16 cellular contexts compared by ENCODE assay signal in genomic region chr7:43138710-43139601, GRCh38. TPM values are rescaled to one million over a fixed set of nuclear protein-coding genes. Genes with fewer than 3 reads are reported as not detected.
DNase-seq lines count a peak whose midpoint lies in the region; TF ChIP-seq lines count a peak whose summit lies in the region.
"Had no signal": no experiment of that assay in that cellular context is flagged by ENCODE, and none has a peak within 500 bp of the region (broad histone marks: within the 10 kb centered on the region; RNA-seq: fewer than 3 reads in every experiment).

No MANE protein-coding gene starts in this region.

- no peak overlapping the region for H2BK12ac ChIP-seq in trophoblast cell (ENCODE audit: low read length)

- H3K9ac ChIP-seq in trophoblast cell (ENCODE audit: low read length): no peak overlapping the region

- H3K4me3 ChIP-seq in HEK293 (ENCODE audit: low read depth, low read length) (no peak overlapping the region), astrocyte of the spinal cord (ENCODE audit: low read depth, low read length) (no peak overlapping the region), trophoblast cell (ENCODE audit: low read depth, low read length) (no peak overlapping the region)
- H3K4me3 ChIP-seq: adrenal gland had no signal

- H2AFZ ChIP-seq in trophoblast cell (ENCODE audit: insufficient read depth, low read length, poor library complexity): no peak overlapping the region

- H4K12ac ChIP-seq in trophoblast cell (ENCODE audit: low read depth, low read length): no peak overlapping the region

- H3K18ac ChIP-seq in trophoblast cell (ENCODE audit: low read length): no peak overlapping the region

- H2BK120ac ChIP-seq in trophoblast cell (ENCODE audit: insufficient read depth, low read length, poor library complexity): no peak overlapping the region

- no peak overlapping the region for H2BK5ac ChIP-seq in trophoblast cell (ENCODE audit: low read depth, low read length, poor library complexity)

- DNase-seq in astrocyte of the spinal cord (ENCODE audit: low read depth, low spot score): peak; percentile 92
- DNase-seq in foreskin melanocyte: peak; percentile 77
- DNase-seq in trophoblast cell: peak; percentile 10 to 45
- DNase-seq in ACHN: no peak
- no peak for DNase-seq in middle frontal gyrus (ENCODE audit: extremely low spot score, low spot score)
- DNase-seq in RKO (ENCODE audit: low spot score): no peak
- no peak for DNase-seq in SIG-M5 treated with dmso at 0.1 percent for 504 hours (lab: John Stamatoyannopoulos, UW; ENCODE audit: unreplicated experiment)
- DNase-seq: activated CD4-positive, alpha-beta memory T cell treated with anti-CD3 and anti-CD28 coated beads for 36 hours; adrenal gland; C1 segment of cervical spinal cord; MM.1S; naive thymus-derived CD8-positive, alpha-beta T cell; NCI-H1930; NCI-H510A treated with DMSO at 0.1 percent for 48 hours had no signal

- no peak overlapping the region for H3K14ac ChIP-seq in trophoblast cell (ENCODE audit: low read length)

- no CpG with 5 or more reads among the region's 8 CpGs for WGBS in trophoblast cell (ENCODE audit: extremely low coverage, insufficient coverage, insufficient read length)

- CTCF ChIA-PET in HEK293 (lab: Yijun Ruan, JAX): interaction anchor here (0.5 to 1.7 kb wide), 4 partner anchors 31 to 263 kb away, joined by 3 to 6 read pairs (median 4); no protein-coding TSS in a partner anchor

- H2AK5ac ChIP-seq in trophoblast cell (ENCODE audit: low read length): no peak overlapping the region

- TF ChIP-seq CTCF in HEK293 (tag by site-specific recombination; IDR thresholded peaks at IDR 0.05): no peak
- no peak for TF ChIP-seq CTCF in astrocyte of the spinal cord (IDR thresholded peaks at IDR 0.05; ENCODE audit: low read depth, low read length)

- H3K27ac ChIP-seq in HEK293 (ENCODE audit: extremely low read depth, low read depth, low read length): no peak overlapping the region
- H3K27ac ChIP-seq in trophoblast cell (ENCODE audit: low read depth, low read length): no peak overlapping the region
- H3K27ac ChIP-seq: adrenal gland had no signal

- no peak overlapping the region for H4K91ac ChIP-seq in trophoblast cell (ENCODE audit: low read depth, low read length)

- H3K36me3 ChIP-seq in HEK293 (ENCODE audit: control insufficient read depth in 2 of 2, insufficient read depth in 1 of 2, low read length in 2 of 2): no peaks in the 10 kb centered on the region
- H3K36me3 ChIP-seq in trophoblast cell (ENCODE audit: control insufficient read depth in 1 of 2, insufficient read depth in 2 of 2, low read length in 2 of 2): no peaks in the 10 kb centered on the region
- H3K36me3 ChIP-seq: adrenal gland had no signal

- POLR2A ChIA-PET in HEK293 (lab: Yijun Ruan, JAX): no interaction called here

- no peak overlapping the region for H3K23ac ChIP-seq in trophoblast cell (ENCODE audit: low read length)

- H3K4me2 ChIP-seq in trophoblast cell (ENCODE audit: low read length): no peak overlapping the region

- no peak overlapping the region for H3K4ac ChIP-seq in trophoblast cell (ENCODE audit: low read depth, low read length)

- peaks cover 2% of the 10 kb centered on the region for H3K79me1 ChIP-seq in trophoblast cell (ENCODE audit: low read length)

- H3K27me3 ChIP-seq in trophoblast cell (ENCODE audit: insufficient read depth, low read length): no peaks in the 10 kb centered on the region
- H3K27me3 ChIP-seq: adrenal gland had no signal

- H3K4me1 ChIP-seq in HEK293 (ENCODE audit: control insufficient read depth, insufficient read depth, low read length) (no peaks in the 10 kb centered on the region), trophoblast cell (ENCODE audit: control insufficient read depth in 1 of 2, insufficient read depth in 2 of 2, low read length in 2 of 2) (peaks cover 4 to 7% of the 10 kb centered on the region in 2 experiments)
- H3K4me1 ChIP-seq: adrenal gland had no signal

- no peaks in the 10 kb centered on the region for H3K9me3 ChIP-seq in HEK293 (ENCODE audit: control insufficient read depth, insufficient read depth, low read depth, low read length)
- H3K9me3 ChIP-seq in trophoblast cell (ENCODE audit: insufficient read depth, low read depth, low read length): no peaks in the 10 kb centered on the region
- H3K9me3 ChIP-seq: adrenal gland had no signal

- no peaks in the 10 kb centered on the region for H3K79me2 ChIP-seq in trophoblast cell (ENCODE audit: control insufficient read depth, insufficient read depth, low read length, poor library complexity)

- no peak overlapping the region for H4K8ac ChIP-seq in trophoblast cell (ENCODE audit: low read depth, low read length)

- in situ Hi-C loops in astrocyte of the spinal cord (cut with HindIII; ENCODE audit: low sequenced_read_pairs): no loop called here
- in situ Hi-C loops in ACHN (cut with HindIII; ENCODE audit: low pct_ligation_motif_present, low pct_unique_long_range_greater_than_20kb, low sequenced_read_pairs): no loop called here

TF ChIP-seq in HEK293, 187 proteins besides CTCF, POLR2A, EP300 and RAD21:
- no peak for TF ChIP-seq ZNF157 (tag by site-specific recombination; IDR thresholded peaks at IDR 0.05)
- TF ChIP-seq ZNF248 (tag by site-specific recombination; IDR thresholded peaks at IDR 0.05): no peak
- TF ChIP-seq ZNF239 (tag by site-specific recombination; IDR thresholded peaks at IDR 0.05): peak; percentile 65; the same call in 1 of the 2 replicates
- TF ChIP-seq GLIS1 (tag by site-specific recombination; IDR thresholded peaks at IDR 0.05): peak; percentile 66
- TF ChIP-seq ZNF214 (tag by site-specific recombination; IDR thresholded peaks at IDR 0.05; ENCODE audit: borderline replicate concordance): no peak

RNA-seq across cellular contexts. Expression of gene HECW1, which starts 26.5 kb away (rescaled TPM):
- polyA plus RNA-seq in trophoblast cell (2013): under 0.01 and 0.04 TPM in 2 replicates
- polyA plus RNA-seq: liver; naive thymus-derived CD8-positive, alpha-beta T cell had no signal

Comparison
In these comparisons a context has a peak if more than half of its experiments do, and no peak if none do; other contexts are left out.
1. DNase-seq: peak in astrocyte of the spinal cord (single experiment), foreskin melanocyte (single experiment) and trophoblast cell (2 of 2); none in ACHN (single experiment), middle frontal gyrus (single experiment), RKO (single experiment) and SIG-M5 treated with dmso at 0.1 percent for 504 hours (single experiment).